In the genomic region with DNA sequence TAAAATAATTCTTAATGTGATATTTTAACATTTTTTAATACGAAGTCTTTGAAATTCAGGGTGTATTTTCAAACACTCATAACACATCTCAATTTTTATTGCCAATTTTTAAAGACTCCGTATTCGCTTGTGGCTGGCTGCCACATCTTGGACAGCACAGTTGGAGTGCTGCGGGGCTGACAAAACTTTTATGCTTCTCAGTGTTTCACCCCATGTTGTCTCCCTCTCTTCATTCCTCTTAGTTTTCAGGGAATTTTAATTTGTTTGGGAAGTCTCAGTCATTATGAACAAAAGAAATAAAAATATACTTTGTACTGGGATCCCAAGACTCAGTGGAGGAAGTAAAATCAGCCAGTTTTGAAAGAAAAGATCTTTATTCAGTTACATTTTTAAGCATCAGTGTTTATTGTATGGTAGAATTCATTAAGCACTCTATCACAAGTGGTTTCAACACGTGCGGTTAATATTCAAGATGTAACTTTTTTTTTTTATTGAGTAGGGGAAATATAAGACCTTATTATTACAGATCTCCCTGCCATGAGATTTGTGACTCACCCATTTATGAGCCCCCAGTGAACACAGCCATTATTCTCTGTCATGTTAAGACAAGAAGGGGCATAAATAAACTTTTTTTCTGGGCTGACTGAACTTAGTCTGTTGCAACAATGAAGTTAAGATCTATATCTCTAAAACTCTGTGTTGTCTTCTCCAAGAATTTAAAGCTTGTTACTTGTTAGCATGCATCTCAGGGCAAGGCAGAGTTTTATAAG, we compare ENCODE assay signal across 14 cellular contexts. TPM values are rescaled to one million over a fixed set of nuclear protein-coding genes. Genes with fewer than 3 reads are reported as not detected.
DNase-seq lines count a peak whose midpoint lies in the region; ATAC-seq, FAIRE-seq and TF ChIP-seq lines count a peak whose summit lies in the region.
"Had no signal": no experiment of that assay in that cellular context is flagged by ENCODE, and none has a peak within 500 bp of the region (broad histone marks: within the 10 kb centered on the region; RNA-seq: fewer than 3 reads in every experiment).

No MANE protein-coding gene starts in this region.

- H3K9me3 Mint-ChIP-seq in CD4-positive, alpha-beta memory T cell: no peaks in the 10 kb centered on the region
- no peaks in the 10 kb centered on the region for H3K9me3 Mint-ChIP-seq in WTC11
- H3K9me3 Mint-ChIP-seq: stimulated activated memory B cell treated with anti-CD40 and anti-IgM and Interleukin-4, amounts not matched to agents 10 μg/mL and 1 μg/mL and 100 μg/mL, for 72 hours had no signal

- CTCF ChIA-PET in GM12878 (lab: Yijun Ruan, JAX): no interaction called here
- CTCF ChIA-PET in CD4-positive, alpha-beta memory T cell (lab: Charles Lee; ENCODE audit: partially characterized antibody): no interaction called here
- CTCF ChIA-PET in WTC11 (lab: Charles Lee): no interaction called here

- no peaks in the 10 kb centered on the region for H3K9me1 ChIP-seq in keratinocyte (ENCODE audit: control insufficient read depth, extremely low read depth, insufficient read depth, low read length)

- no peaks in the 10 kb centered on the region for H3K27me3 Mint-ChIP-seq in CD4-positive, alpha-beta memory T cell
- H3K27me3 Mint-ChIP-seq in WTC11 (ENCODE audit: low read depth): peaks cover 40% of the 10 kb centered on the region
- H3K27me3 Mint-ChIP-seq: stimulated activated memory B cell treated with anti-CD40 and anti-IgM and Interleukin-4, amounts not matched to agents 10 μg/mL and 1 μg/mL and 100 μg/mL, for 72 hours had no signal

- H3K4me3 Mint-ChIP-seq in CD4-positive, alpha-beta memory T cell: no peak overlapping the region
- no peak overlapping the region for H3K4me3 Mint-ChIP-seq in WTC11
- H3K4me3 Mint-ChIP-seq: stimulated activated memory B cell treated with anti-CD40 and anti-IgM and Interleukin-4, amounts not matched to agents 10 μg/mL and 1 μg/mL and 100 μg/mL, for 72 hours had no signal

- no peak for TF ChIP-seq RAD21 in GM12878 (IDR thresholded peaks at IDR 0.05; ENCODE audit: insufficient read depth, low read depth, low read length)

- H3K9ac ChIP-seq in GM12878 (ENCODE audit: control insufficient read depth, insufficient read depth, low read length): no peak overlapping the region
- peak overlapping the region; percentile 22 for H3K9ac ChIP-seq in keratinocyte (ENCODE audit: control insufficient read depth, extremely low read depth, insufficient read depth, low read length)

- H3K4me1 ChIP-seq in GM12878 (ENCODE audit: control insufficient read depth, insufficient read depth, low read length) (no peaks in the 10 kb centered on the region), keratinocyte (ENCODE audit: control insufficient read depth, extremely low read depth, insufficient read depth, low read length) (peaks cover 29% of the 10 kb centered on the region), testis (no peaks in the 10 kb centered on the region), left lung (peaks cover 0 to 2% of the 10 kb centered on the region in 2 donors)
- peaks cover 54% of the 10 kb centered on the region for H3K4me1 ChIP-seq in CD4-positive, alpha-beta memory T cell (ENCODE audit: insufficient read depth, low read length)

- H4K20me1 ChIP-seq in GM12878 (ENCODE audit: control insufficient read depth, insufficient read depth) (no peaks in the 10 kb centered on the region), keratinocyte (ENCODE audit: control insufficient read depth, extremely low read depth, insufficient read depth, low read length) (no peaks in the 10 kb centered on the region)

- no TSS peak for BruUV-seq in GM12878 (replicated peaks; lab: Mats Ljungman, UMichigan)

- H3K4me3 ChIP-seq in GM12878 (no peak overlapping the region), keratinocyte (ENCODE audit: control insufficient read depth in 2 of 3, extremely low read depth in 1 of 3, insufficient read depth in 2 of 3, low read depth in 1 of 3, low read length in 3 of 3) (no peak overlapping the region), testis (no peak overlapping the region), left lung (no peak overlapping the region)
- H3K4me3 ChIP-seq in CD4-positive, alpha-beta memory T cell (ENCODE audit: low read length in 2 of 2): no peak overlapping the region

- H3K27me3 ChIP-seq in GM12878 (replicated peaks in 1 of 2; ENCODE audit: control insufficient read depth in 2 of 2, insufficient read depth in 2 of 2, low read length in 1 of 2) (no peaks in the 10 kb centered on the region), keratinocyte (ENCODE audit: control insufficient read depth, extremely low read depth, insufficient read depth, low read length) (no peaks in the 10 kb centered on the region), testis (no peaks in the 10 kb centered on the region), left lung (no peaks in the 10 kb centered on the region)
- no peaks in the 10 kb centered on the region for H3K27me3 ChIP-seq in CD4-positive, alpha-beta memory T cell (ENCODE audit: insufficient read depth, low read length)

- H2AFZ ChIP-seq in GM12878 (ENCODE audit: control insufficient read depth, low read depth, low read length) (no peak overlapping the region), keratinocyte (ENCODE audit: control insufficient read depth, low read length) (no peak overlapping the region)

- POLR2A ChIA-PET in GM12878 (lab: Charles Lee): no interaction called here
- POLR2A ChIA-PET in CD4-positive, alpha-beta memory T cell (lab: Charles Lee; ENCODE audit: partially characterized antibody): no interaction called here
- POLR2A ChIA-PET in WTC11 (lab: Charles Lee): no interaction called here

- in situ Hi-C loops in GM12878 (cut with MboI): no loop called here

- H3K27ac Mint-ChIP-seq in CD4-positive, alpha-beta memory T cell: peak overlapping the region in 3 of 7 donors; percentile 1 to 19 (median 3)
- no peak overlapping the region for H3K27ac Mint-ChIP-seq in WTC11

- intact Hi-C loops in GM12878 (cut with micrococcal nuclease; ENCODE audit: unreplicated experiment) (no loop called here), testis (cut with DNase I; ENCODE audit: low total_unique reads) (no loop called here), left lung (cut with DNase I) (no loop called here)
- intact Hi-C loops in CD4-positive, alpha-beta memory T cell (cut with micrococcal nuclease): no loop called here

- H3K4me1 Mint-ChIP-seq in CD4-positive, alpha-beta memory T cell: peaks cover 48 to 80% (median 63%) of the 10 kb centered on the region in 4 donors
- H3K4me1 Mint-ChIP-seq in WTC11: peaks cover 14% of the 10 kb centered on the region

- TF ChIP-seq CTCF in GM12878 (IDR thresholded peaks at IDR 0.05 in 2 of 3, conservative IDR thresholded peaks at IDR 0.05 in 1 of 3; ENCODE audit: control insufficient read depth in 2 of 3, extremely low read depth in 1 of 3, insufficient read depth in 1 of 3, low read depth in 3 of 3, low read length in 3 of 3): no peak
- no peak for TF ChIP-seq CTCF in keratinocyte (optimal IDR thresholded peaks at IDR 0.05 in 1 of 3, IDR thresholded peaks at IDR 0.05 in 1 of 3, conservative IDR thresholded peaks at IDR 0.05 in 1 of 3; ENCODE audit: extremely low read depth in 1 of 3, insufficient read depth in 2 of 3, low read length in 3 of 3)
- TF ChIP-seq CTCF in testis (IDR thresholded peaks at IDR 0.05): no peak
- TF ChIP-seq CTCF in left lung (IDR thresholded peaks at IDR 0.05): no peak
- TF ChIP-seq CTCF in WTC11 (IDR thresholded peaks at IDR 0.05): no peak

- dilution Hi-C loops in keratinocyte (cut with MboI; ENCODE audit: extremely low pct_ligation_motif_present, low sequenced_read_pairs): no loop called here

- H3K36me3 Mint-ChIP-seq in CD4-positive, alpha-beta memory T cell: peaks cover 19 to 20% of the 10 kb centered on the region in 2 donors
- no peaks in the 10 kb centered on the region for H3K36me3 Mint-ChIP-seq in WTC11

- FAIRE-seq in GM12878 (lab: Jason Lieb, UNC) (peak; percentile 31), keratinocyte (lab: Jason Lieb, UNC) (no peak)

- SMC1A ChIA-PET in GM12878 (lab: Charles Lee; ENCODE audit: uncharacterized antibody, unreplicated experiment): no interaction called here

- H3K4me2 ChIP-seq in GM12878 (ENCODE audit: control insufficient read depth, insufficient read depth) (no peak overlapping the region), keratinocyte (ENCODE audit: control insufficient read depth, extremely low read depth, insufficient read depth, low read depth, low read length) (peak overlapping the region; percentile 47)

- RAD21 ChIA-PET in GM12878 (lab: Charles Lee; ENCODE audit: unreplicated experiment): no interaction called here

- WGBS in GM12878 (ENCODE audit: insufficient coverage, insufficient replicate concordance, low lambda C conversion rate, missing lambda C conversion rate): 84% methylated on average over 6 of the region's 6 CpGs
- 46 to 50% methylated on average over 6 of the region's 6 CpGs for WGBS in testis, 2 donors

- H3K27ac ChIP-seq in GM12878 (ENCODE audit: control insufficient read depth, insufficient read depth): no peak overlapping the region
- peak overlapping the region; percentile 50 for H3K27ac ChIP-seq in keratinocyte (ENCODE audit: control insufficient read depth, insufficient read depth, low read length)
- H3K27ac ChIP-seq in testis: no peak overlapping the region
- H3K27ac ChIP-seq in CD4-positive, alpha-beta memory T cell (ENCODE audit: low read depth, low read length): no peak overlapping the region
- peak overlapping the region in 1 of 2 donors; percentile 37 for H3K27ac ChIP-seq in left lung
- H3K27ac ChIP-seq: 22Rv1 had no signal

- H3K36me3 ChIP-seq in GM12878 (ENCODE audit: control insufficient read depth in 2 of 2, insufficient read depth in 2 of 2, low read length in 1 of 2) (peaks cover 0 to 1% of the 10 kb centered on the region in 2 experiments; a peak in 1 of 4 replicates), keratinocyte (ENCODE audit: control insufficient read depth in 2 of 2, extremely low read depth in 1 of 2, insufficient read depth in 2 of 2, low read length in 2 of 2) (no peaks in the 10 kb centered on the region), testis (ENCODE audit: low read depth, missing control alignments) (no peaks in the 10 kb centered on the region), left lung (no peaks in the 10 kb centered on the region)
- no peaks in the 10 kb centered on the region for H3K36me3 ChIP-seq in CD4-positive, alpha-beta memory T cell (ENCODE audit: insufficient read depth, low read length)

- ATAC-seq in GM12878 (no peak), left lung (no peak), WTC11 (no peak)
- ATAC-seq: stimulated activated memory B cell treated with anti-CD40 and anti-IgM and Interleukin-4, amounts not matched to agents 10 μg/mL and 1 μg/mL and 100 μg/mL, for 72 hours had no signal

- DNase-seq in DMS 273 (lab: John Stamatoyannopoulos, UW; ENCODE audit: unreplicated experiment): peak; percentile 24
- DNase-seq in DMS 273 treated with DMSO at 0.1 percent for 48 hours (lab: John Stamatoyannopoulos, UW): no peak
- DNase-seq in GM12878 (ENCODE audit: low read depth, low spot score): no peak
- DNase-seq in keratinocyte (ENCODE audit: low read depth, low spot score): no peak
- DNase-seq in testis: peak; percentile 35
- no peak for DNase-seq in CD4-positive, alpha-beta memory T cell
- no peak for DNase-seq in left lung
- DNase-seq in WTC11 (ENCODE audit: low spot score): no peak
- DNase-seq: activated naive CD4-positive, alpha-beta T cell treated with anti-CD3 and anti-CD28 coated beads, Interleukin-2, amount 50 U/mL, for 16 hours; effector CD8-positive, alpha-beta T cell; NCI-H1105; NCI-H748 treated with DMSO at 0.1 percent for 48 hours had no signal

- TF ChIP-seq POLR2A in GM12878 (IDR thresholded peaks at IDR 0.05; ENCODE audit: low read depth, low read length) (no peak), testis (IDR thresholded peaks at IDR 0.05) (no peak)

- H3K79me2 ChIP-seq in GM12878 (ENCODE audit: control insufficient read depth, insufficient read depth, low read length): no peaks in the 10 kb centered on the region
- no peaks in the 10 kb centered on the region for H3K79me2 ChIP-seq in keratinocyte (ENCODE audit: control insufficient read depth, insufficient read depth, low read length)

- no peak for TF ChIP-seq EP300 in GM12878 (IDR thresholded peaks at IDR 0.05; ENCODE audit: borderline replicate concordance in 1 of 2, control insufficient read depth in 1 of 2, low read depth in 2 of 2, low read length in 2 of 2)

- no peaks in the 10 kb centered on the region for H3K9me3 ChIP-seq in GM12878 (replicated peaks; ENCODE audit: control insufficient read depth, insufficient read depth, low read length)
- no peaks in the 10 kb centered on the region for H3K9me3 ChIP-seq in keratinocyte (ENCODE audit: control insufficient read depth, low read depth, low read length)
- H3K9me3 ChIP-seq in testis: no peaks in the 10 kb centered on the region
- H3K9me3 ChIP-seq in CD4-positive, alpha-beta memory T cell (ENCODE audit: control insufficient read depth in 1 of 2, low read length in 2 of 2): no peaks in the 10 kb centered on the region
- no peaks in the 10 kb centered on the region for H3K9me3 ChIP-seq in left lung

RNA-seq across cellular contexts. Expression of gene KAT2B, which starts 26.8 kb away (rescaled TPM):
- total RNA-seq in GM12878 (2013; cell fraction: nucleolus; rRNA removed): 44.8 and 48.3 TPM in 2 replicates
- total RNA-seq in GM12878 (2014; rRNA removed) (10.4 and 14.0 TPM in 2 replicates), GM12878 (2014; rRNA removed; fragmentation: Illumina TruSeq; extraction: Trizol) (12.1 and 13.4 TPM in 2 replicates), GM12878 (2021) (11.5 and 14.3 TPM in 2 replicates), testis (1 to 10 TPM; 6.5 to 9.9 TPM), left lung (10 to 100 TPM; 26.1 to 33.6 TPM), WTC11 (2021) (1.4 to 2.7 TPM (median 2.0 TPM) in 3 replicates)
- polyA plus RNA-seq in GM12878 (2011; ENCODE audit: low read depth): 3.4 TPM
- polyA plus RNA-seq in GM12878 (2011; rRNA removed) (15.2 and 24.0 TPM in 2 replicates), GM12878 (2014; fragmentation: Illumina TruSeq; extraction: Trizol) (15.2 and 18.8 TPM in 2 replicates), GM12878 (2014; fragmentation: Nextera tagmentation; extraction: Ambion mirVana) (1 to 10 TPM; 2.9 to 4.3 TPM), GM12878 (2014; rRNA removed) (7.3 and 9.9 TPM in 2 replicates), GM12878 (2016; fragmentation: Nextera tagmentation; extraction: Ambion mirVana) (1 to 10 TPM; 3.7 to 4.3 TPM), keratinocyte (3.3 to 4.6 TPM (median 3.7 TPM) in 3 replicates), testis (ENCODE audit: insufficient read depth, low read depth, low replicate concordance) (5.3 TPM)
- 6.7 and 7.6 TPM in 2 replicates for polyA plus RNA-seq in GM12878 (2011; cell fraction: cytosol; rRNA removed)
- polyA plus RNA-seq in GM12878 (2011; cell fraction: nucleus; rRNA removed): 17.9 and 18.1 TPM in 2 replicates
- polyA plus RNA-seq in GM12878 (2012): 5.1 and 6.6 TPM in 2 replicates
- 12.5 and 17.3 TPM in 2 replicates for polyA minus RNA-seq in GM12878 (2011; rRNA and poly(A)+ RNA removed)
- 3.9 and 7.5 TPM in 2 replicates for polyA minus RNA-seq in GM12878 (2011; cell fraction: cytosol; rRNA and poly(A)+ RNA removed)
- 8.8 and 12.7 TPM in 2 replicates for polyA minus RNA-seq in GM12878 (2011; cell fraction: nucleus; rRNA and poly(A)+ RNA removed)
- polyA plus RNA-seq in keratinocyte (2011; ENCODE audit: low read depth): 27.3 TPM
- polyA plus RNA-seq in keratinocyte (2011; cell fraction: cytosol; rRNA removed): 2.9 and 5.7 TPM in 2 replicates
- polyA plus RNA-seq in keratinocyte (2011; cell fraction: nucleus; rRNA removed): 3.9 and 5.5 TPM in 2 replicates
- polyA plus RNA-seq in keratinocyte (2012; ENCODE audit: low replicate concordance): 3.0 and 8.2 TPM in 2 replicates
- 1.4 to 6.0 TPM (median 2.1 TPM) in 3 replicates for polyA minus RNA-seq in keratinocyte
- polyA minus RNA-seq in keratinocyte (2011; cell fraction: cytosol; rRNA and poly(A)+ RNA removed): 3.8 TPM
- 5.0 and 5.3 TPM in 2 replicates for polyA minus RNA-seq in keratinocyte (2011; cell fraction: nucleus; rRNA and poly(A)+ RNA removed)
- total RNA-seq in CD4-positive, alpha-beta memory T cell: 10 to 100 TPM; 81.3 to 85.9 TPM
- polyA plus RNA-seq in CD4-positive, alpha-beta memory T cell: 10 to 100 TPM in 1 of 2 donors, 1 to 10 TPM in 1; 4.3 to 11.5 TPM

RNA-seq across cellular contexts. Expression of gene PP2D1, which starts 55.0 kb away (rescaled TPM):
- total RNA-seq in GM12878 (2013; cell fraction: nucleolus; rRNA removed): not detected in 2 replicates
- total RNA-seq in GM12878 (2014; rRNA removed): not detected in 2 replicates
- total RNA-seq in GM12878 (2014; rRNA removed; fragmentation: Illumina TruSeq; extraction: Trizol): not detected in 2 replicates
- not detected in 2 replicates for total RNA-seq in GM12878 (2021)
- 0.10 TPM for polyA plus RNA-seq in GM12878 (2011; ENCODE audit: low read depth)
- not detected in 2 replicates for polyA plus RNA-seq in GM12878 (2011; rRNA removed)
- polyA plus RNA-seq in GM12878 (2011; cell fraction: cytosol; rRNA removed): not detected in 2 replicates
- polyA plus RNA-seq in GM12878 (2011; cell fraction: nucleus; rRNA removed): not detected in 2 replicates
- 0.13 and 0.30 TPM in 2 replicates for polyA plus RNA-seq in GM12878 (2012)
- polyA plus RNA-seq in GM12878 (2014; fragmentation: Illumina TruSeq; extraction: Trizol): not detected in 2 replicates
- polyA plus RNA-seq in GM12878 (2014; fragmentation: Nextera tagmentation; extraction: Ambion mirVana): under 1 TPM; 0.04 to 0.18 TPM
- not detected in 2 replicates for polyA plus RNA-seq in GM12878 (2014; rRNA removed)
- polyA plus RNA-seq in GM12878 (2016; fragmentation: Nextera tagmentation; extraction: Ambion mirVana): under 1 TPM in 1 of 2 experiments, not detected in 1; 0.17 TPM
- polyA minus RNA-seq in GM12878 (2011; rRNA and poly(A)+ RNA removed): not detected in 2 replicates
- polyA minus RNA-seq in GM12878 (2011; cell fraction: cytosol; rRNA and poly(A)+ RNA removed): not detected in 2 replicates
- polyA minus RNA-seq in GM12878 (2011; cell fraction: nucleus; rRNA and poly(A)+ RNA removed): not detected in 2 replicates
- not detected in 3 replicates for polyA plus RNA-seq in keratinocyte
- not detected for polyA plus RNA-seq in keratinocyte (2011; ENCODE audit: low read depth)
- polyA plus RNA-seq in keratinocyte (2011; cell fraction: cytosol; rRNA removed): not detected in 2 replicates
- not detected in 2 replicates for polyA plus RNA-seq in keratinocyte (2011; cell fraction: nucleus; rRNA removed)
- 0.16 and 0.35 TPM in 2 replicates for polyA plus RNA-seq in keratinocyte (2012; ENCODE audit: low replicate concordance)
- not detected in 3 replicates for polyA minus RNA-seq in keratinocyte
- polyA minus RNA-seq in keratinocyte (2011; cell fraction: cytosol; rRNA and poly(A)+ RNA removed): not detected
- polyA minus RNA-seq in keratinocyte (2011; cell fraction: nucleus; rRNA and poly(A)+ RNA removed): not detected in 2 replicates
- 10 to 100 TPM in 1 of 2 donors, 1 to 10 TPM in 1; 9.3 to 22.8 TPM for total RNA-seq in testis
- polyA plus RNA-seq in testis (ENCODE audit: insufficient read depth, low read depth, low replicate concordance): 37.5 TPM
- not detected for total RNA-seq in CD4-positive, alpha-beta memory T cell
- under 1 TPM; 0.40 to 0.46 TPM for polyA plus RNA-seq in CD4-positive, alpha-beta memory T cell
- not detected for total RNA-seq in left lung
- not detected in 3 replicates for total RNA-seq in WTC11 (2021)

Comparison
In these comparisons a context has a peak if more than half of its experiments do, and no peak if none do; other contexts are left out.
1. DNase-seq: peak in DMS 273 (single experiment) and testis (single experiment); none in DMS 273 treated with DMSO at 0.1 percent for 48 hours (single experiment), GM12878 (single experiment), keratinocyte (single experiment), CD4-positive, alpha-beta memory T cell (0 of 5), left lung (0 of 2) and WTC11 (single experiment).
2. RNA of gene PP2D1, which starts 55.0 kb away (total RNA-seq): 9.3 to 22.8 TPM in testis; not detected in GM12878, not detected in CD4-positive, alpha-beta memory T cell, not detected in left lung and not detected in WTC11; every median in the first group is over 10 times any median in the second.